1 cellular context compared by ENCODE assay signal in the genomic region with DNA sequence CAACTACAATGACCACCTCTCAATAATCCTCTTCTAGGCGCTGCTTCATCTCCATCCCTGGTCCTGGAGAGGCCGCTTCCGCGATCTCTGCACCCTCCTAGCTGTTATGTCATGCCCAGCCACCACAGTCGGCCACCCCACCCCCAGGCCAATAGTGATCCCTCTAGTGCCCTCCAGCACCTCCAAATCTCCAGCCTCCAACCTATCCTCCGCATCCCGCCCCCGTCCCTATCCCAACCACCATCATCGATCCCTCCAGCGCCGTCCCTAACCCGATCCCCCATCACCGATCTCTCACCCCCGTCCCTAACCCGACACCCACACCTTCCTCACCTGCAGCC.
TF ChIP-seq lines count a peak whose summit lies in the region.

No MANE protein-coding gene starts in this region.

TF ChIP-seq in K562, 482 proteins besides CTCF, POLR2A, EP300 and RAD21:
- TF ChIP-seq, protein P1, sequence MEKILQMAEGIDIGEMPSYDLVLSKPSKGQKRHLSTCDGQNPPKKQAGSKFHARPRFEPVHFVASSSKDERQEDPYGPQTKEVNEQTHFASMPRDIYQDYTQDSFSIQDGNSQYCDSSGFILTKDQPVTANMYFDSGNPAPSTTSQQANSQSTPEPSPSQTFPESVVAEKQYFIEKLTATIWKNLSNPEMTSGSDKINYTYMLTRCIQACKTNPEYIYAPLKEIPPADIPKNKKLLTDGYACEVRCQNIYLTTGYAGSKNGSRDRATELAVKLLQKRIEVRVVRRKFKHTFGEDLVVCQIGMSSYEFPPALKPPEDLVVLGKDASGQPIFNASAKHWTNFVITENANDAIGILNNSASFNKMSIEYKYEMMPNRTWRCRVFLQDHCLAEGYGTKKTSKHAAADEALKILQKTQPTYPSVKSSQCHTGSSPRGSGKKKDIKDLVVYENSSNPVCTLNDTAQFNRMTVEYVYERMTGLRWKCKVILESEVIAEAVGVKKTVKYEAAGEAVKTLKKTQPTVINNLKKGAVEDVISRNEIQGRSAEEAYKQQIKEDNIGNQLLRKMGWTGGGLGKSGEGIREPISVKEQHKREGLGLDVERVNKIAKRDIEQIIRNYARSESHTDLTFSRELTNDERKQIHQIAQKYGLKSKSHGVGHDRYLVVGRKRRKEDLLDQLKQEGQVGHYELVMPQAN (IDR thresholded peaks at IDR 0.05; ENCODE audit: borderline replicate concordance) = peak; percentile 21; the same call in 1 of the 2 replicates
- 0 out of 6 replicates have a peak, but pooled peaks of 1 of the 3 experiments have one; percentile 1 for TF ChIP-seq ZBTB11 (CRISPR knock-in tag; IDR thresholded peaks at IDR 0.05)
- no peak for TF ChIP-seq TEAD1 (CRISPR knock-in tag; IDR thresholded peaks at IDR 0.05)
- 0 out of 2 replicates have a peak, but pooled peaks have one; percentile 64 for TF ChIP-seq LARP7 (IDR thresholded peaks at IDR 0.05)
- TF ChIP-seq ELF1 (tag; IDR thresholded peaks at IDR 0.05) = 0 out of 2 replicates have a peak, but pooled peaks have one; percentile 14
- TF ChIP-seq CC2D1A (IDR thresholded peaks at IDR 0.05) = 0 out of 2 replicates have a peak, but pooled peaks have one; percentile 11
- TF ChIP-seq HDAC1 (IDR thresholded peaks at IDR 0.05) = peak in 1 of 2 experiments; percentile 19; a peak in 1 of 4 replicates
- TF ChIP-seq HDAC2 (IDR thresholded peaks at IDR 0.05) = 0 out of 2 replicates have a peak, but pooled peaks have one; percentile 14
- TF ChIP-seq FOXK2 (conservative IDR thresholded peaks at IDR 0.05 in 1 of 2, IDR thresholded peaks at IDR 0.05 in 1 of 2; ENCODE audit: low read depth in 2 of 2) = peak in 1 of 2 experiments; percentile 23; a peak in 1 of 4 replicates
- TF ChIP-seq BHLHE40 (IDR thresholded peaks at IDR 0.05; ENCODE audit: low read length) = no peak
